27 cellular contexts compared by ENCODE assay signal in genomic region chr6:169665289-169665688, GRCh38. TPM values are rescaled to one million over a fixed set of nuclear protein-coding genes. Genes with fewer than 3 reads are reported as not detected.
A peak's percentile ranks its signal among the peaks of the same experiment; 100 is the strongest.
DNase-seq lines count a peak whose midpoint lies in the region; TF ChIP-seq lines count a peak whose summit lies in the region.
"Had no signal": no experiment of that assay in that cellular context is flagged by ENCODE, and none has a peak within 500 bp of the region (broad histone marks: within the 10 kb centered on the region; RNA-seq: fewer than 3 reads in every experiment).

No MANE protein-coding gene starts in this region.

- H3K27me3 ChIP-seq in colonic mucosa = no peaks in the 10 kb centered on the region
- H3K27me3 ChIP-seq: Peyer's patch, SJCRH30 had no signal

- H3K9ac ChIP-seq in colonic mucosa (ENCODE audit: low read depth in 2 of 2, low read length in 2 of 2) = no peak overlapping the region
- H3K9ac ChIP-seq: KMS-11 had no signal

- peak overlapping the region in 2 of 3 experiments; percentile 15 to 41 for H3K27ac Mint-ChIP-seq in nephron
- H3K27ac Mint-ChIP-seq: activated naive CD8-positive, alpha-beta T cell treated with anti-CD3 and anti-CD28 coated beads, Interleukin-2, amount 50 U/mL, for 24 hours; activated T-cell treated with anti-CD3 and anti-CD28 coated beads, Interleukin-2, amount 50 U/mL, for 24 hours; CD8-positive, alpha-beta T cell; immature natural killer cell; type B pancreatic cell had no signal

- H3K4me3 ChIP-seq in colonic mucosa = no peak overlapping the region
- H3K4me3 ChIP-seq: Peyer's patch, SJCRH30, skin epidermis had no signal

- no peaks in the 10 kb centered on the region for H3K36me3 ChIP-seq in colonic mucosa

- H3K27ac ChIP-seq in colonic mucosa = no peak overlapping the region
- H3K27ac ChIP-seq: KMS-11, Peyer's patch, SJCRH30, skin epidermis had no signal

- H3K4me1 Mint-ChIP-seq in nephron = peaks cover 4% of the 10 kb centered on the region

- H3K9me3 Mint-ChIP-seq in nephron = no peaks in the 10 kb centered on the region
- H3K9me3 Mint-ChIP-seq: activated naive CD8-positive, alpha-beta T cell treated with anti-CD3 and anti-CD28 coated beads, Interleukin-2, amount 50 U/mL, for 24 hours; activated T-cell treated with anti-CD3 and anti-CD28 coated beads, Interleukin-2, amount 50 U/mL, for 24 hours; CD8-positive, alpha-beta T cell; immature natural killer cell; type B pancreatic cell had no signal

- intact Hi-C loops in colonic mucosa (cut with DNase I) = no loop called here

- no peaks in the 10 kb centered on the region for H3K9me3 ChIP-seq in colonic mucosa
- H3K9me3 ChIP-seq: Peyer's patch, SJCRH30 had no signal

- no peak overlapping the region for H3K4me3 Mint-ChIP-seq in nephron
- H3K4me3 Mint-ChIP-seq: activated naive CD8-positive, alpha-beta T cell treated with anti-CD3 and anti-CD28 coated beads, Interleukin-2, amount 50 U/mL, for 24 hours; activated T-cell treated with anti-CD3 and anti-CD28 coated beads, Interleukin-2, amount 50 U/mL, for 24 hours; CD8-positive, alpha-beta T cell; immature natural killer cell; type B pancreatic cell had no signal

- no peaks in the 10 kb centered on the region for H3K4me1 ChIP-seq in colonic mucosa
- H3K4me1 ChIP-seq: Peyer's patch, SJCRH30 had no signal

- DNase-seq in NCI-H2196 (lab: John Stamatoyannopoulos, UW; ENCODE audit: unreplicated experiment) (peak; percentile 16), NCI-H2196 treated with DMSO at 0.1 percent for 48 hours (lab: John Stamatoyannopoulos, UW; ENCODE audit: unreplicated experiment) (no peak), NCI-H146 (lab: John Stamatoyannopoulos, UW) (peak; percentile 98), NCI-H526 treated with DMSO at 0.1 percent for 48 hours (lab: John Stamatoyannopoulos, UW) (peak; percentile 46), AML-193 (lab: John Stamatoyannopoulos, UW) (no peak), DMS 273 treated with DMSO at 0.1 percent for 48 hours (lab: John Stamatoyannopoulos, UW) (no peak), colonic mucosa (no peak)
- DNase-seq: activated CD4-positive, CD25-positive, alpha-beta regulatory T cell treated with anti-CD3 and anti-CD28 coated beads, Interleukin-2, amount 50 U/mL, for 72 hours; activated gamma-delta T cell treated with Interleukin-2 at 50 U/mL for 16 hours; activated naive CD8-positive, alpha-beta T cell treated with anti-CD3 and anti-CD28 coated beads, Interleukin-2, amount 50 U/mL, for 24 hours; activated T-cell treated with anti-CD3 and anti-CD28 coated beads, Interleukin-2, amount 50 U/mL, for 24 hours; CD8-positive, alpha-beta T cell; erythroblast; foreskin fibroblast; hippocampal formation; immature natural killer cell; mesendoderm; NCI-H2081; NK-92 treated with Interleukin-12 subunit alpha and Interleukin-12 subunit beta, amount 100 ng/mL, for 24 hours; nucleus accumbens; Peyer's patch; SJCRH30; T-helper 1 cell had no signal

- TF ChIP-seq CTCF in nephron (IDR thresholded peaks at IDR 0.05; ENCODE audit: unreplicated experiment in 3 of 3) (no peak), colonic mucosa (IDR thresholded peaks at IDR 0.05) (no peak)

- peaks cover 62% of the 10 kb centered on the region for H3K36me3 Mint-ChIP-seq in nephron (ENCODE audit: low read depth)

- no peaks in the 10 kb centered on the region for H3K27me3 Mint-ChIP-seq in nephron (ENCODE audit: low read depth)
- H3K27me3 Mint-ChIP-seq: activated naive CD8-positive, alpha-beta T cell treated with anti-CD3 and anti-CD28 coated beads, Interleukin-2, amount 50 U/mL, for 24 hours; activated T-cell treated with anti-CD3 and anti-CD28 coated beads, Interleukin-2, amount 50 U/mL, for 24 hours; type B pancreatic cell had no signal

RNA-seq across cellular contexts. Expression of gene WDR27, which starts 36.5 kb away (rescaled TPM):
- total RNA-seq in colonic mucosa = 10 to 100 TPM; 17.4 to 43.8 TPM

RNA-seq across cellular contexts. Expression of gene C6orf120, which starts 36.6 kb away (rescaled TPM):
- total RNA-seq in colonic mucosa = 10 to 100 TPM; 28.7 to 31.9 TPM

RNA-seq across cellular contexts. Expression of gene PHF10, which starts 59.0 kb away (rescaled TPM):
- 10 to 100 TPM; 37.5 to 39.6 TPM for total RNA-seq in colonic mucosa

Comparison
In these comparisons a context has a peak if more than half of its experiments do, and no peak if none do; other contexts are left out.
1. DNase-seq: peak in NCI-H2196 (single experiment), NCI-H146 (single experiment) and NCI-H526 treated with DMSO at 0.1 percent for 48 hours (single experiment); none in NCI-H2196 treated with DMSO at 0.1 percent for 48 hours (single experiment), AML-193 (0 of 2), DMS 273 treated with DMSO at 0.1 percent for 48 hours (single experiment) and colonic mucosa (single experiment).